8 cellular contexts compared by ENCODE assay signal in genomic region chr3:9179826-9180763, GRCh38.
DNase-seq lines count a peak whose midpoint lies in the region; ATAC-seq, FAIRE-seq and TF ChIP-seq lines count a peak whose summit lies in the region.

No MANE protein-coding gene starts in this region.

- peak overlapping the region in 6 of 7 donors; percentile 44 to 82 (median 77) for H3K27ac Mint-ChIP-seq in CD4-positive, alpha-beta memory T cell

- no peak overlapping the region for H4K91ac ChIP-seq in H1 (replicated peaks; ENCODE audit: insufficient read length, low read length)

- H3K4me1 ChIP-seq in CD4-positive, alpha-beta memory T cell (ENCODE audit: insufficient read depth, low read length) = peaks cover 18% of the 10 kb centered on the region
- H3K4me1 ChIP-seq in H1 (replicated peaks in 1 of 4; ENCODE audit: control insufficient read depth in 3 of 4, insufficient read depth in 4 of 4, low read length in 3 of 4) = peaks cover 2 to 14% (median 11%) of the 10 kb centered on the region in 4 experiments; a peak in 5 of 7 replicates

- H4K5ac ChIP-seq in H1 (ENCODE audit: insufficient read length, low read depth, low read length) = no peak overlapping the region

- peak overlapping the region; percentile 19; the same call in 1 of the 2 replicates for H3K18ac ChIP-seq in H1 (ENCODE audit: extremely low read depth, low read length)

- ATAC-seq in GM19395 (IDR thresholded peaks at IDR 0.05; ENCODE audit: unreplicated experiment) = peak; percentile 78

- TF ChIP-seq CTCF in HL-60 (IDR thresholded peaks at IDR 0.05; ENCODE audit: insufficient read depth, low read length) (no peak), H1 (IDR thresholded peaks at IDR 0.05; ENCODE audit: control extremely low read depth in 1 of 3, insufficient read depth in 1 of 3, low read depth in 1 of 3, low read length in 3 of 3) (no peak)

- H3K27ac ChIP-seq in CD4-positive, alpha-beta memory T cell (ENCODE audit: low read depth, low read length) = peak overlapping the region; percentile 7
- peak overlapping the region; percentile 39 for H3K27ac ChIP-seq in HL-60 (replicated peaks)
- H3K27ac ChIP-seq in H1 (ENCODE audit: low read depth, low read length) = no peak overlapping the region

- H2AFZ ChIP-seq in H1 (ENCODE audit: low read length) = no peak overlapping the region

- H3K4me3 Mint-ChIP-seq in CD4-positive, alpha-beta memory T cell = peak overlapping the region; percentile 77 to 87 (median 82)

- no peak overlapping the region for H3K23ac ChIP-seq in H1 (ENCODE audit: insufficient read length)

- no peak overlapping the region for H2AK5ac ChIP-seq in H1 (ENCODE audit: low read depth, low read length)

- H3K27me3 ChIP-seq in CD4-positive, alpha-beta memory T cell (ENCODE audit: insufficient read depth, low read length) = no peaks in the 10 kb centered on the region
- H3K27me3 ChIP-seq in HL-60 (ENCODE audit: insufficient read depth, poor library complexity, severe bottlenecking) (no peaks in the 10 kb centered on the region), H1 (replicated peaks in 1 of 4; ENCODE audit: control insufficient read depth in 3 of 4, extremely low read depth in 1 of 4, insufficient read depth in 3 of 4, low read length in 3 of 4) (no peaks in the 10 kb centered on the region)

- intact Hi-C loops in CD4-positive, alpha-beta memory T cell (cut with micrococcal nuclease) = loop anchor here (5.0 kb wide), 1 partner anchor 67 kb away; the partner anchor contains the start of gene SRGAP3

- no peak for TF ChIP-seq EP300 in H1 (IDR thresholded peaks at IDR 0.05; ENCODE audit: borderline replicate concordance in 1 of 2, low read depth in 2 of 2, low read length in 2 of 2)

- no peak overlapping the region for H3K56ac ChIP-seq in H1 (replicated peaks; ENCODE audit: insufficient read length, low read depth, low read length)

- H3K9me3 ChIP-seq in CD4-positive, alpha-beta memory T cell (ENCODE audit: control insufficient read depth in 1 of 2, low read length in 2 of 2) = no peaks in the 10 kb centered on the region
- H3K9me3 ChIP-seq in H1 (ENCODE audit: insufficient read depth in 2 of 2, low read depth in 1 of 2, low read length in 1 of 2) = no peaks in the 10 kb centered on the region

- WGBS in H1 (ENCODE audit: extremely low coverage in 1 of 2, insufficient coverage in 1 of 2, insufficient read length in 1 of 2, insufficient replicate concordance in 2 of 2, low coverage in 1 of 2, low lambda C conversion rate in 2 of 2, missing lambda C conversion rate in 1 of 2), 2 experiments = 94% methylated on average over 17 of the region's 17 CpGs; no CpG with 5 or more reads in 1 of the 2 experiments

- POLR2A ChIA-PET in CD4-positive, alpha-beta memory T cell (lab: Charles Lee; ENCODE audit: partially characterized antibody) = interaction anchor here (0.9 kb wide), 1 partner anchor 192 kb away, joined by 4 read pairs; no protein-coding TSS in a partner anchor
- POLR2A ChIA-PET in H1 (lab: Charles Lee; ENCODE audit: partially characterized antibody) = interaction anchor here (0.6 kb wide), 1 partner anchor 191 kb away, joined by 3 read pairs; no protein-coding TSS in a partner anchor

- H3K4ac ChIP-seq in H1 (replicated peaks; ENCODE audit: insufficient read length, low read depth, low read length) = no peak overlapping the region

- no peaks in the 10 kb centered on the region for H3K36me3 Mint-ChIP-seq in CD4-positive, alpha-beta memory T cell

- no peaks in the 10 kb centered on the region for H4K20me1 ChIP-seq in H1 (replicated peaks in 1 of 2; ENCODE audit: control insufficient read depth in 1 of 2, insufficient read depth in 2 of 2, low read length in 2 of 2)

- peak overlapping the region; percentile 9 to 28 for H3K4me3 ChIP-seq in CD4-positive, alpha-beta memory T cell (ENCODE audit: low read length in 2 of 2)
- H3K4me3 ChIP-seq in HL-60 (replicated peaks; ENCODE audit: insufficient read depth, low read length) = no peak overlapping the region
- no peak overlapping the region for H3K4me3 ChIP-seq in H1 (ENCODE audit: extremely low read depth in 1 of 4, insufficient read depth in 2 of 4, low read depth in 3 of 4, low read length in 4 of 4)

- H3K79me1 ChIP-seq in H1 (ENCODE audit: low read depth, low read length) = no peaks in the 10 kb centered on the region

- H3K9ac ChIP-seq in H1 (replicated peaks in 1 of 4; ENCODE audit: extremely low read depth in 1 of 4, low read depth in 3 of 4, low read length in 3 of 4) = no peak overlapping the region

- no peaks in the 10 kb centered on the region for H3K79me2 ChIP-seq in H1 (ENCODE audit: control insufficient read depth in 1 of 2, insufficient read depth in 2 of 2, low read length in 2 of 2)

- H3K23me2 ChIP-seq in H1 (ENCODE audit: low read depth, low read length) = no peaks in the 10 kb centered on the region

- CTCF ChIA-PET in CD4-positive, alpha-beta memory T cell (lab: Charles Lee; ENCODE audit: partially characterized antibody) = no interaction called here
- CTCF ChIA-PET in H1 (lab: Charles Lee; ENCODE audit: partially characterized antibody) = no interaction called here

- H4K8ac ChIP-seq in H1 (ENCODE audit: extremely low read depth, insufficient read depth, low read length) = no peak overlapping the region

- DNase-seq in CD4-positive, alpha-beta memory T cell = no peak
- DNase-seq in HL-60 (ENCODE audit: low read depth in 1 of 2, low spot score in 1 of 2) (peak; percentile 1 to 62), H1 (ENCODE audit: low read depth in 1 of 2, low spot score in 2 of 2) (no peak), HCEC 1CT (no peak), NCI-H748 treated with DMSO at 0.1 percent for 48 hours (lab: John Stamatoyannopoulos, UW) (no peak), cerebellar nuclear complex (lab: John Stamatoyannopoulos, UW) (no peak), NCI-H526 (lab: John Stamatoyannopoulos, UW) (no peak)

- no peak overlapping the region; the same call in 1 of the 2 replicates for H2BK12ac ChIP-seq in H1 (ENCODE audit: low read depth, low read length)

- H2BK5ac ChIP-seq in H1 (ENCODE audit: low read depth, low read length) = no peak overlapping the region

- no peaks in the 10 kb centered on the region for H3K36me3 ChIP-seq in CD4-positive, alpha-beta memory T cell (ENCODE audit: insufficient read depth, low read length)
- no peaks in the 10 kb centered on the region for H3K36me3 ChIP-seq in H1 (ENCODE audit: control insufficient read depth in 2 of 4, insufficient read depth in 4 of 4, low read length in 3 of 4)

- no peak overlapping the region for H3K4me2 ChIP-seq in H1 (ENCODE audit: insufficient read depth in 1 of 2, low read depth in 2 of 2, low read length in 2 of 2)

- TF ChIP-seq POLR2A in H1 (IDR thresholded peaks at IDR 0.05; ENCODE audit: control extremely low read depth in 1 of 2, low read depth in 2 of 2, low read length in 2 of 2) = no peak

- H3K4me1 Mint-ChIP-seq in CD4-positive, alpha-beta memory T cell = peaks cover 17 to 29% (median 23%) of the 10 kb centered on the region in 4 donors

- H3K9me3 Mint-ChIP-seq in CD4-positive, alpha-beta memory T cell = no peaks in the 10 kb centered on the region

- no peak overlapping the region for H2BK20ac ChIP-seq in H1 (ENCODE audit: low read length)

- H3K14ac ChIP-seq in H1 (ENCODE audit: insufficient read length) = no peak overlapping the region

- no peak for TF ChIP-seq RAD21 in H1 (IDR thresholded peaks at IDR 0.05 in 1 of 2, conservative IDR thresholded peaks at IDR 0.05 in 1 of 2; ENCODE audit: low read depth in 2 of 2, low read length in 2 of 2)

- no peak for FAIRE-seq in H1 (lab: Jason Lieb, UNC)

- no peaks in the 10 kb centered on the region for H3K27me3 Mint-ChIP-seq in CD4-positive, alpha-beta memory T cell

- no peak overlapping the region for H2BK15ac ChIP-seq in H1 (ENCODE audit: low read length)

- H2BK120ac ChIP-seq in H1 (replicated peaks; ENCODE audit: low read depth, low read length) = no peak overlapping the region

TF ChIP-seq in H1, 55 proteins besides CTCF, POLR2A, EP300 and RAD21 (continues in another document):
- TF ChIP-seq CEBPB (IDR thresholded peaks at IDR 0.05; ENCODE audit: low read depth, low read length) (no peak), TBP (IDR thresholded peaks at IDR 0.05; ENCODE audit: low read depth, low read length) (no peak), MAFK (IDR thresholded peaks at IDR 0.05; ENCODE audit: low read depth, low read length) (no peak), ASH2L (IDR thresholded peaks at IDR 0.05; ENCODE audit: low read length) (no peak), PHF8 (conservative IDR thresholded peaks at IDR 0.05; ENCODE audit: low read depth, low read length) (no peak), SUZ12 (IDR thresholded peaks at IDR 0.05; ENCODE audit: low read length) (no peak), SIN3A (conservative IDR thresholded peaks at IDR 0.05 in 1 of 2, IDR thresholded peaks at IDR 0.05 in 1 of 2; ENCODE audit: low read depth in 1 of 2, low read length in 2 of 2) (no peak), RNF2 (IDR thresholded peaks at IDR 0.05; ENCODE audit: borderline replicate concordance, low read depth, low read length, missing control alignments, poor library complexity, severe bottlenecking) (no peak), JUN (IDR thresholded peaks at IDR 0.05; ENCODE audit: low read depth, low read length) (no peak)

Comparison
In these comparisons a context has a peak if more than half of its experiments do, and no peak if none do; other contexts are left out.
1. DNase-seq: peak in HL-60 (2 of 2); none in CD4-positive, alpha-beta memory T cell (0 of 5), H1 (0 of 2), HCEC 1CT (single experiment), NCI-H748 treated with DMSO at 0.1 percent for 48 hours (single experiment), cerebellar nuclear complex (0 of 2) and NCI-H526 (0 of 2).
2. H3K4me3 ChIP-seq: peak in CD4-positive, alpha-beta memory T cell (2 of 2); none in HL-60 (single experiment) and H1 (0 of 4).